9 cellular contexts compared by ENCODE assay signal in genomic region chr10:71767420-71768035, GRCh38. TPM values are rescaled to one million over a fixed set of nuclear protein-coding genes. Genes with fewer than 3 reads are reported as not detected.
DNase-seq lines count a peak whose midpoint lies in the region; ATAC-seq and TF ChIP-seq lines count a peak whose summit lies in the region.
"Had no signal": no experiment of that assay in that cellular context is flagged by ENCODE, and none has a peak within 500 bp of the region (broad histone marks: within the 10 kb centered on the region; RNA-seq: fewer than 3 reads in every experiment).

No MANE protein-coding gene starts in this region.

- peak overlapping the region; percentile 85 for H3K4me2 ChIP-seq in HCT116 (ENCODE audit: low read length)

- H2AFZ ChIP-seq in HCT116 (ENCODE audit: low read depth, low read length, poor library complexity, severe bottlenecking), result no peak overlapping the region

- peak overlapping the region; percentile 73 for H3K4me3 Mint-ChIP-seq in activated naive CD8-positive, alpha-beta T cell treated with anti-CD3 and anti-CD28 coated beads for 36 hours

- H4K20me1 ChIP-seq in HCT116 (ENCODE audit: insufficient read depth), result no peaks in the 10 kb centered on the region

- H3K9ac ChIP-seq in HCT116 (ENCODE audit: low read length), result peak overlapping the region; percentile 64
- H3K9ac ChIP-seq in skeletal muscle tissue (ENCODE audit: low read depth in 1 of 3, low read length in 3 of 3), result peak overlapping the region in 1 of 3 donors; percentile 57

- H3K27ac ChIP-seq in HCT116 (ENCODE audit: low read depth, low read length) (peak overlapping the region; percentile 82), right cardiac atrium (ENCODE audit: low read length) (peak overlapping the region; percentile 88), skeletal muscle tissue (ENCODE audit: low read depth, low read length) (peak overlapping the region; percentile 80)

- H3K9me3 Mint-ChIP-seq in activated naive CD8-positive, alpha-beta T cell treated with anti-CD3 and anti-CD28 coated beads for 36 hours, result no peaks in the 10 kb centered on the region

- POLR2A ChIA-PET in HCT116 (lab: Charles Lee), result interaction anchor here (0.7 to 1.1 kb wide), 2 partner anchors 84 to 552 kb away, joined by 4 to 5 read pairs; partner anchors contain the start of gene PSAP

- H3K4me1 Mint-ChIP-seq in activated naive CD8-positive, alpha-beta T cell treated with anti-CD3 and anti-CD28 coated beads for 36 hours, result peaks cover 84% of the 10 kb centered on the region

- no peaks in the 10 kb centered on the region for H3K27me3 Mint-ChIP-seq in activated naive CD8-positive, alpha-beta T cell treated with anti-CD3 and anti-CD28 coated beads for 36 hours

- H3K79me2 ChIP-seq in HCT116 (ENCODE audit: insufficient read depth, low read length), result 0 out of 2 replicates have a peak, but pooled peaks cover 3% of the 10 kb centered on the region

- no peaks in the 10 kb centered on the region for H3K9me3 ChIP-seq in HCT116 (ENCODE audit: control insufficient read depth in 1 of 2, insufficient read depth in 1 of 2, low read depth in 1 of 2, low read length in 2 of 2)
- H3K9me3 ChIP-seq in right cardiac atrium (ENCODE audit: control insufficient read depth, low read length), result no peaks in the 10 kb centered on the region
- no peaks in the 10 kb centered on the region for H3K9me3 ChIP-seq in skeletal muscle tissue (ENCODE audit: control insufficient read depth in 3 of 3, low read length in 3 of 3)

- CTCF ChIA-PET in HCT116 (lab: Charles Lee), result interaction anchor here (1.0 to 3.0 kb wide), 6 partner anchors 10 to 281 kb away, joined by 3 to 11 read pairs (median 6); no protein-coding TSS in a partner anchor

- no peak for TF ChIP-seq CTCF in HCT116 (IDR thresholded peaks at IDR 0.05 in 2 of 3, conservative IDR thresholded peaks at IDR 0.05 in 1 of 3; ENCODE audit: borderline replicate concordance in 1 of 3, insufficient read depth in 1 of 3, low read depth in 2 of 3, low read length in 2 of 3)

- no peaks in the 10 kb centered on the region for H3K27me3 ChIP-seq in HCT116 (ENCODE audit: insufficient read depth, low read length)
- H3K27me3 ChIP-seq in right cardiac atrium (ENCODE audit: control insufficient read depth, insufficient read depth), result no peaks in the 10 kb centered on the region
- no peaks in the 10 kb centered on the region for H3K27me3 ChIP-seq in skeletal muscle tissue (ENCODE audit: control insufficient read depth in 3 of 3, insufficient read depth in 3 of 3, low read length in 3 of 3)

- intact Hi-C loops in HCT116 (cut with micrococcal nuclease), result no loop called here
- intact Hi-C loops in right cardiac atrium (cut with DNase I), result no loop called here

- H3K36me3 Mint-ChIP-seq in activated naive CD8-positive, alpha-beta T cell treated with anti-CD3 and anti-CD28 coated beads for 36 hours, result peaks cover 32% of the 10 kb centered on the region

- RAD21 ChIA-PET in HCT116 (lab: Charles Lee; ENCODE audit: low non-redundant PET in 1 of 2, low total read pairs in 2 of 2, uncharacterized antibody in 2 of 2, unreplicated experiment in 2 of 2), result interaction anchor here in 1 of 2 experiments (1.2 kb wide), 1 partner anchor 70 kb away, joined by 3 read pairs; no protein-coding TSS in a partner anchor

- H3K36me3 ChIP-seq in HCT116 (ENCODE audit: control insufficient read depth in 1 of 2, insufficient read depth in 2 of 2, low read length in 2 of 2), result no peaks in the 10 kb centered on the region
- H3K36me3 ChIP-seq in skeletal muscle tissue (ENCODE audit: control insufficient read depth in 3 of 3, insufficient read depth in 3 of 3, low read length in 3 of 3), result peaks cover 0 to 2% (median 0%) of the 10 kb centered on the region in 3 donors

- H3K9me2 ChIP-seq in HCT116 (ENCODE audit: insufficient read depth), result no peaks in the 10 kb centered on the region

- H3K4me3 ChIP-seq in HCT116 (replicated peaks in 1 of 2; ENCODE audit: low read depth in 1 of 2, low read length in 2 of 2) (peak overlapping the region; percentile 26 to 52), right cardiac atrium (ENCODE audit: low read length) (no peak overlapping the region), skeletal muscle tissue (ENCODE audit: low read length in 3 of 3) (peak overlapping the region in 1 of 3 donors; percentile 13)

- peak overlapping the region; percentile 93 for H3K27ac Mint-ChIP-seq in activated naive CD8-positive, alpha-beta T cell treated with anti-CD3 and anti-CD28 coated beads for 36 hours

- ATAC-seq in HCT116, result peak; percentile 17
- peak; percentile 18 to 40 for ATAC-seq in right cardiac atrium
- ATAC-seq in HG03108 (IDR thresholded peaks at IDR 0.05; ENCODE audit: unreplicated experiment), result no peak
- ATAC-seq in HG03045 (IDR thresholded peaks at IDR 0.05; ENCODE audit: unreplicated experiment), result no peak
- no peak for ATAC-seq in GM18870 (IDR thresholded peaks at IDR 0.05; ENCODE audit: unreplicated experiment)
- ATAC-seq in HG02840 (IDR thresholded peaks at IDR 0.05; ENCODE audit: low FRiP score, unreplicated experiment), result no peak

- TF ChIP-seq RAD21 in HCT116 (IDR thresholded peaks at IDR 0.05; ENCODE audit: low read depth), result no peak

- BruUV-seq in HCT116 (replicated peaks; lab: Mats Ljungman, UMichigan), result no TSS peak

- peaks cover 73 to 98% of the 10 kb centered on the region in 2 experiments for H3K4me1 ChIP-seq in HCT116 (ENCODE audit: control insufficient read depth in 1 of 2, insufficient read depth in 2 of 2, low read length in 2 of 2)
- peaks cover 37% of the 10 kb centered on the region for H3K4me1 ChIP-seq in right cardiac atrium (ENCODE audit: control insufficient read depth, insufficient read depth, low read length)
- H3K4me1 ChIP-seq in skeletal muscle tissue (ENCODE audit: control insufficient read depth in 3 of 3, insufficient read depth in 3 of 3, low read length in 3 of 3), result peaks cover 83 to 88% (median 85%) of the 10 kb centered on the region in 3 donors

- DNase-seq in HCT116 (ENCODE audit: low read depth, low spot score), result no peak
- DNase-seq in activated naive CD8-positive, alpha-beta T cell treated with anti-CD3 and anti-CD28 coated beads for 36 hours, result no peak
- peak; percentile 84 to 94 (median 92) for DNase-seq in right cardiac atrium
- DNase-seq: NCI-H1436 had no signal

- 31% methylated on average over 10 of the region's 10 CpGs for WGBS in right cardiac atrium

- TF ChIP-seq POLR2A in HCT116 (IDR thresholded peaks at IDR 0.05; ENCODE audit: borderline replicate concordance, extremely low read depth, insufficient read depth, insufficient read length), result no peak

TF ChIP-seq in HCT116, 20 proteins besides CTCF, POLR2A, EP300 and RAD21:
- TF ChIP-seq YY1 (IDR thresholded peaks at IDR 0.05; ENCODE audit: extremely low read depth, insufficient replicate concordance, low read depth, low read length), result no peak
- TF ChIP-seq POLR2AphosphoS5 (IDR thresholded peaks at IDR 0.05; ENCODE audit: low read depth, low read length), result no peak

RNA-seq across cellular contexts. Expression of gene VSIR, which starts 5.8 kb away (rescaled TPM):
- total RNA-seq in HCT116 (2021; ENCODE audit: unreplicated experiment) (18.5 TPM), right cardiac atrium (10 to 100 TPM; 29.3 to 55.1 (median 34.4) TPM), skeletal muscle tissue (13.6 TPM)
- 13.5 and 14.9 TPM in 2 replicates for polyA plus RNA-seq in HCT116 (2012)
- total RNA-seq in activated naive CD8-positive, alpha-beta T cell treated with anti-CD3 and anti-CD28 coated beads for 36 hours, result 10 to 100 TPM; 41.4 to 47.3 TPM
- polyA plus RNA-seq in right cardiac atrium, result 36.8 TPM

RNA-seq across cellular contexts. Expression of gene C10orf105, which starts 48.0 kb away (rescaled TPM):
- total RNA-seq in HCT116 (2021; ENCODE audit: unreplicated experiment) (not detected), right cardiac atrium (under 1 TPM in 3 of 4 donors, not detected in 1; 0.14 to 0.36 (median 0.24) TPM), skeletal muscle tissue (not detected)
- polyA plus RNA-seq in HCT116 (2012), result 0.04 TPM in 1 of 2 replicates, not detected in the other
- under 1 TPM; 0.24 to 0.41 TPM for total RNA-seq in activated naive CD8-positive, alpha-beta T cell treated with anti-CD3 and anti-CD28 coated beads for 36 hours
- polyA plus RNA-seq in right cardiac atrium, result 0.09 TPM

Comparison
In these comparisons a context has a peak if more than half of its experiments do, and no peak if none do; other contexts are left out.
1. ATAC-seq: peak in HCT116 (single experiment) and right cardiac atrium (2 of 2); none in HG03108 (single experiment), HG03045 (single experiment), GM18870 (single experiment) and HG02840 (single experiment).
2. DNase-seq: peak in right cardiac atrium (3 of 3); none in HCT116 (single experiment) and activated naive CD8-positive, alpha-beta T cell treated with anti-CD3 and anti-CD28 coated beads for 36 hours (single experiment).
3. Peak in every context shown above with its lines, with median percentiles within 50 percentile points of each other: H3K27ac ChIP-seq.